Comparison of ENCODE assay signal across 1 cellular context in the genomic region with DNA sequence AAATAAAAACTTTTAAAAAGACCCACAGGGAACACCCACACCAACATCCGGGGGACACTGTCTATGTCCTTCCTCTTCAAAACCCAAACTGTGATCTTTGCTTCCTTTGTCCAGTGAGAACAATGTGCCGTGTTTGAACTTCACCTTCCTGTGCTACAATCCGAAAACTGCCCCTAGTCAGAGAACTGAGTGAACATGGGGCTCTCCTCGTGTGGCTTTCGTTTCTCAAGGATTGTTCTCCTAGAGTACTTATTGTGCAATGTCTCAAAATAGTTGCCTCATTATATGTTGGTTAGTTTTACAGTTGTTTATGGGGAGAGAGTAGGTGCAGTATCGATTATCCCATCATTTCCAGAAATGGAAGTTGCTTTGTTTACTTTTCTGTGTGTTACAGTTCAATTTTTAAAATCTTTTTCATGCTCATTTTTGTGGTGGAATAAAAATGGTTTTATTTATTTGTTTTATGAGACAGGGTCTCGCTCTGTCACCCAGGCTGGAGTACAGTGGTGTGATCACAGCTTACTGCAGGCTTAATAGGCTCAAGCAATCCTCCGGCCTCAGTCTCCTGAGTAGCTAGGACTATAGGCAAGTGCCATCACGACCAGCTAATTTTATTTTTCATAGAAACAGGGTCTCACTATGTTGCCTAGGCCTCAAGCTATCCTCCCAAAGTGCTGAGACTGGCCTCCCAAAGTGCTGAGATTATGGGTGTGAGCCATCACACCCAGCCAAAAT.
TF ChIP-seq lines count a peak whose summit lies in the region.

No MANE protein-coding gene starts in this region.

TF ChIP-seq in liver, 16 proteins besides CTCF, POLR2A, EP300 and RAD21 (continued from another document):
- no peak for TF ChIP-seq TAF1 (conservative IDR thresholded peaks at IDR 0.05)
TF ChIP-seq in liver: peak in this region for 2.
